ENCODE assay signal across 1 cellular context in genomic region chr7:158779061-158779992, GRCh38.
TF ChIP-seq lines count a peak whose summit lies in the region.

No MANE protein-coding gene starts in this region.

TF ChIP-seq in IMR-90, 13 proteins besides CTCF, POLR2A, EP300 and RAD21:
- TF ChIP-seq NFE2L2 (IDR thresholded peaks at IDR 0.05; ENCODE audit: low read depth, low read length): no peak
- no peak for TF ChIP-seq MXI1 (IDR thresholded peaks at IDR 0.05; ENCODE audit: borderline replicate concordance, low read depth, low read length)
- no peak for TF ChIP-seq MAZ (IDR thresholded peaks at IDR 0.05; ENCODE audit: borderline replicate concordance, low read depth, low read length)
- no peak for TF ChIP-seq BHLHE40 (IDR thresholded peaks at IDR 0.05; ENCODE audit: low read depth, low read length)
- TF ChIP-seq RFX5 (IDR thresholded peaks at IDR 0.05; ENCODE audit: low read depth, low read length): no peak
